Comparison of ENCODE assay signal across 3 cellular contexts in genomic region chr4:188826393-188826792, GRCh38.
"Had no signal": no experiment of that assay in that cellular context is flagged by ENCODE, and none has a peak within 500 bp of the region (broad histone marks: within the 10 kb centered on the region; RNA-seq: fewer than 3 reads in every experiment).

No MANE protein-coding gene starts in this region.

- H3K4me3 ChIP-seq: GM12878 had no signal

- DNase-seq: GDM1, GF-D8 had no signal

- ATAC-seq: GM12878 had no signal
